Comparison of ENCODE assay signal across 8 cellular contexts in genomic region chr19:14048439-14049153, GRCh38. TPM values are rescaled to one million over a fixed set of nuclear protein-coding genes. Genes with fewer than 3 reads are reported as not detected.
DNase-seq lines count a peak whose midpoint lies in the region; ATAC-seq and TF ChIP-seq lines count a peak whose summit lies in the region.

No MANE protein-coding gene starts in this region.

- H3K27me3 ChIP-seq in esophagus squamous epithelium: no peaks in the 10 kb centered on the region
- H3K27me3 ChIP-seq in trophoblast cell (ENCODE audit: insufficient read depth, low read length): no peaks in the 10 kb centered on the region

- no peak overlapping the region for H2BK12ac ChIP-seq in trophoblast cell (ENCODE audit: low read length)

- H3K9me3 ChIP-seq in esophagus squamous epithelium: no peaks in the 10 kb centered on the region
- no peaks in the 10 kb centered on the region for H3K9me3 ChIP-seq in trophoblast cell (ENCODE audit: insufficient read depth, low read depth, low read length)

- H3K36me3 ChIP-seq in esophagus squamous epithelium (peaks cover 0 to 20% (median 0%) of the 10 kb centered on the region in 3 donors), trophoblast cell (ENCODE audit: control insufficient read depth in 1 of 2, insufficient read depth in 2 of 2, low read length in 2 of 2) (no peaks in the 10 kb centered on the region)

- no peaks in the 10 kb centered on the region for H3K79me2 ChIP-seq in trophoblast cell (ENCODE audit: control insufficient read depth, insufficient read depth, low read length, poor library complexity)

- no peak overlapping the region for H2AFZ ChIP-seq in trophoblast cell (ENCODE audit: insufficient read depth, low read length, poor library complexity)

- H3K79me1 ChIP-seq in trophoblast cell (ENCODE audit: low read length): no peaks in the 10 kb centered on the region

- DNase-seq in NCI-H1105 (lab: John Stamatoyannopoulos, UW): peak; percentile 4
- DNase-seq in NCI-H1105 treated with DMSO at 0.1 percent for 48 hours (lab: John Stamatoyannopoulos, UW): no peak
- DNase-seq in NCI-H69 (lab: John Stamatoyannopoulos, UW): peak; percentile 62
- DNase-seq in activated CD8-positive, alpha-beta memory T cell treated with anti-CD3 and anti-CD28 coated beads, Interleukin-2, amount 50 U/mL, for 24 hours (ENCODE audit: extremely low read depth): peak; percentile 54
- DNase-seq in esophagus squamous epithelium (lab: John Stamatoyannopoulos, UW): no peak
- DNase-seq in trophoblast cell: peak; percentile 93 to 98
- DNase-seq in HCEC 1CT: no peak

- no peak overlapping the region for H4K12ac ChIP-seq in trophoblast cell (ENCODE audit: low read depth, low read length)

- no peak overlapping the region for H3K18ac ChIP-seq in trophoblast cell (ENCODE audit: low read length)

- H3K4ac ChIP-seq in trophoblast cell (ENCODE audit: low read depth, low read length): no peak overlapping the region

- peak overlapping the region; percentile 17 for H2BK120ac ChIP-seq in trophoblast cell (ENCODE audit: insufficient read depth, low read length, poor library complexity)

- no peak overlapping the region for H3K27ac ChIP-seq in esophagus squamous epithelium
- no peak overlapping the region for H3K27ac ChIP-seq in trophoblast cell (ENCODE audit: low read depth, low read length)

- H2AK5ac ChIP-seq in trophoblast cell (ENCODE audit: low read length): peak overlapping the region; percentile 49

- WGBS in esophagus squamous epithelium, 2 donors: 46 to 67% methylated on average over 3 to 4 of the region's 8 CpGs
- WGBS in trophoblast cell (ENCODE audit: extremely low coverage, insufficient coverage, insufficient read length): no CpG with 5 or more reads among the region's 8 CpGs

- no peak for ATAC-seq in HG03045 (IDR thresholded peaks at IDR 0.05; ENCODE audit: unreplicated experiment)

- H3K4me2 ChIP-seq in trophoblast cell (ENCODE audit: low read length): no peak overlapping the region

- H4K91ac ChIP-seq in trophoblast cell (ENCODE audit: low read depth, low read length): no peak overlapping the region

- no peaks in the 10 kb centered on the region for H3K4me1 ChIP-seq in esophagus squamous epithelium
- H3K4me1 ChIP-seq in trophoblast cell (ENCODE audit: control insufficient read depth in 1 of 2, insufficient read depth in 2 of 2, low read length in 2 of 2): no peaks in the 10 kb centered on the region

- intact Hi-C loops in esophagus squamous epithelium (cut with DNase I): no loop called here

- no peak for TF ChIP-seq POLR2A in esophagus squamous epithelium (IDR thresholded peaks at IDR 0.05)

- no peak overlapping the region for H3K23ac ChIP-seq in trophoblast cell (ENCODE audit: low read length)

- no peak overlapping the region for H3K9ac ChIP-seq in trophoblast cell (ENCODE audit: low read length)

- no peak overlapping the region for H4K8ac ChIP-seq in trophoblast cell (ENCODE audit: low read depth, low read length)

- no peak overlapping the region for H3K14ac ChIP-seq in trophoblast cell (ENCODE audit: low read length)

- H2BK5ac ChIP-seq in trophoblast cell (ENCODE audit: low read depth, low read length, poor library complexity): no peak overlapping the region

- TF ChIP-seq CTCF in esophagus squamous epithelium (IDR thresholded peaks at IDR 0.05): peak; percentile 63 to 82 (median 72)

- H3K4me3 ChIP-seq in esophagus squamous epithelium (no peak overlapping the region), trophoblast cell (ENCODE audit: low read depth, low read length) (no peak overlapping the region)

RNA-seq across cellular contexts. Expression of gene PALM3, which starts 13.3 kb away (rescaled TPM):
- total RNA-seq in esophagus squamous epithelium: not detected
- 1.2 and 1.4 TPM in 2 replicates for polyA plus RNA-seq in trophoblast cell (2013)

RNA-seq across cellular contexts. Expression of gene IL27RA, which starts 17.0 kb away (rescaled TPM):
- 1 to 10 TPM in 3 of 4 donors, under 1 TPM in 1; 0.83 to 4.9 (median 2.1) TPM for total RNA-seq in esophagus squamous epithelium
- polyA plus RNA-seq in trophoblast cell (2013): 2.5 and 2.6 TPM in 2 replicates

RNA-seq across cellular contexts. Expression of gene RLN3, which starts 20.6 kb away (rescaled TPM):
- total RNA-seq in esophagus squamous epithelium: not detected
- not detected in 2 replicates for polyA plus RNA-seq in trophoblast cell (2013)

RNA-seq across cellular contexts. Expression of gene MISP3, which starts 24.0 kb away (rescaled TPM):
- 1 to 10 TPM; 2.0 to 8.9 (median 4.0) TPM for total RNA-seq in esophagus squamous epithelium
- polyA plus RNA-seq in trophoblast cell (2013): 10.5 and 10.9 TPM in 2 replicates

RNA-seq across cellular contexts. Expression of gene C19orf67, which starts 37.0 kb away (rescaled TPM):
- total RNA-seq in esophagus squamous epithelium: not detected
- 0.19 TPM in 1 of 2 replicates, not detected in the other for polyA plus RNA-seq in trophoblast cell (2013)

Comparison
In these comparisons a context has a peak if more than half of its experiments do, and no peak if none do; other contexts are left out.
1. DNase-seq: peak in NCI-H1105 (single experiment), NCI-H69 (single experiment), activated CD8-positive, alpha-beta memory T cell treated with anti-CD3 and anti-CD28 coated beads, Interleukin-2, amount 50 U/mL, for 24 hours (single experiment) and trophoblast cell (2 of 2); none in NCI-H1105 treated with DMSO at 0.1 percent for 48 hours (single experiment), esophagus squamous epithelium (single experiment) and HCEC 1CT (single experiment).